1 cellular context compared by ENCODE assay signal in the genomic region with DNA sequence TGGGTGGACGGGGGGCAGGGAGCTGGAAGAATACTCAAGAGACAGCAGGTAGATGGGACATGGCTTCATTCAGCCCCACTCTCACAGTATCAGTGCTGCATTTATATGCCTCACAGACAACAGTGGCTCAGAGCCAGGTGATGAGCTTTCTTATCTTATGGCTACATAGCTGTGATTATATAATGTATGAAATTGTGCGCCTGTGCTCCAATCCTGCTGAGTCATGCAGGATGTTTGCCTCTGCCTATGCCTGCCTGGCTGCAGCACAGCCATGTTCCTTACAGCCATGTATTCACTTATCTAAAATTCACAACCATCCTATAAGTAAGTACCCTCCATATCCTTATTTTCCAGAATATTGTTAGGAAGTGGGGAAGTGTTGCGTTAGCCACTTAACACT.
TF ChIP-seq lines count a peak whose summit lies in the region.

No MANE protein-coding gene starts in this region.

TF ChIP-seq in GM12878, 131 proteins besides CTCF, POLR2A, EP300 and RAD21:
- TF ChIP-seq CBX5 (IDR thresholded peaks at IDR 0.05; ENCODE audit: low read depth): 0 out of 2 replicates have a peak, but pooled peaks have one; percentile 46
- no peak for TF ChIP-seq ZSCAN29 (IDR thresholded peaks at IDR 0.05)
- TF ChIP-seq, protein P1, sequence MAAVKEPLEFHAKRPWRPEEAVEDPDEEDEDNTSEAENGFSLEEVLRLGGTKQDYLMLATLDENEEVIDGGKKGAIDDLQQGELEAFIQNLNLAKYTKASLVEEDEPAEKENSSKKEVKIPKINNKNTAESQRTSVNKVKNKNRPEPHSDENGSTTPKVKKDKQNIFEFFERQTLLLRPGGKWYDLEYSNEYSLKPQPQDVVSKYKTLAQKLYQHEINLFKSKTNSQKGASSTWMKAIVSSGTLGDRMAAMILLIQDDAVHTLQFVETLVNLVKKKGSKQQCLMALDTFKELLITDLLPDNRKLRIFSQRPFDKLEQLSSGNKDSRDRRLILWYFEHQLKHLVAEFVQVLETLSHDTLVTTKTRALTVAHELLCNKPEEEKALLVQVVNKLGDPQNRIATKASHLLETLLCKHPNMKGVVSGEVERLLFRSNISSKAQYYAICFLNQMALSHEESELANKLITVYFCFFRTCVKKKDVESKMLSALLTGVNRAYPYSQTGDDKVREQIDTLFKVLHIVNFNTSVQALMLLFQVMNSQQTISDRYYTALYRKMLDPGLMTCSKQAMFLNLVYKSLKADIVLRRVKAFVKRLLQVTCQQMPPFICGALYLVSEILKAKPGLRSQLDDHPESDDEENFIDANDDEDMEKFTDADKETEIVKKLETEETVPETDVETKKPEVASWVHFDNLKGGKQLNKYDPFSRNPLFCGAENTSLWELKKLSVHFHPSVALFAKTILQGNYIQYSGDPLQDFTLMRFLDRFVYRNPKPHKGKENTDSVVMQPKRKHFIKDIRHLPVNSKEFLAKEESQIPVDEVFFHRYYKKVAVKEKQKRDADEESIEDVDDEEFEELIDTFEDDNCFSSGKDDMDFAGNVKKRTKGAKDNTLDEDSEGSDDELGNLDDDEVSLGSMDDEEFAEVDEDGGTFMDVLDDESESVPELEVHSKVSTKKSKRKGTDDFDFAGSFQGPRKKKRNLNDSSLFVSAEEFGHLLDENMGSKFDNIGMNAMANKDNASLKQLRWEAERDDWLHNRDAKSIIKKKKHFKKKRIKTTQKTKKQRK (IDR thresholded peaks at IDR 0.05; ENCODE audit: low read depth, low read length): peak; percentile 58
